Comparison of ENCODE assay signal across 26 cellular contexts in genomic region chrX:24037729-24038128, GRCh38.
"Had no signal": no experiment of that assay in that cellular context is flagged by ENCODE, and none has a peak within 500 bp of the region (broad histone marks: within the 10 kb centered on the region; RNA-seq: fewer than 3 reads in every experiment).

No MANE protein-coding gene starts in this region.

- DNase-seq: colonic mucosa; cortex of kidney; dermis blood vessel endothelial cell; dorsolateral prefrontal cortex; effector CD4-positive, alpha-beta T cell; effector CD8-positive, alpha-beta T cell; effector memory CD4-positive, alpha-beta T cell; effector memory CD8-positive, alpha-beta T cell; erythroblast; esophagus squamous epithelium; foreskin fibroblast; foreskin keratinocyte; foreskin melanocyte; gastrocnemius medialis; glutamatergic neuron; head of caudate nucleus; heart left ventricle; heart right ventricle had no signal

- H3K4me2 ChIP-seq: hepatocyte had no signal

- FAIRE-seq: colon, endometrium, frontal cortex had no signal

- H3K9me3 ChIP-seq: colonic mucosa, esophagus muscularis mucosa, esophagus squamous epithelium, gastrocnemius medialis, gastroesophageal sphincter, heart left ventricle, heart right ventricle had no signal

- H3K27me3 ChIP-seq: esophagus squamous epithelium, foreskin keratinocyte, gastroesophageal sphincter, hepatocyte had no signal

- H3K4me1 ChIP-seq: colonic mucosa, esophagus muscularis mucosa, esophagus squamous epithelium, foreskin keratinocyte, gastrocnemius medialis, gastroesophageal sphincter, heart left ventricle, heart right ventricle had no signal

- H3K27ac ChIP-seq: colonic mucosa, coronary artery, dorsolateral prefrontal cortex, epithelial cell of prostate, esophagus muscularis mucosa, esophagus squamous epithelium, foreskin keratinocyte, gastrocnemius medialis, gastroesophageal sphincter, heart left ventricle, heart right ventricle, hepatocyte had no signal

- H3K79me2 ChIP-seq: hepatocyte had no signal

- H3K4me3 ChIP-seq: colonic mucosa, coronary artery, dorsolateral prefrontal cortex, esophagus muscularis mucosa, esophagus squamous epithelium, gastrocnemius medialis, gastroesophageal sphincter, heart left ventricle, heart right ventricle, hepatocyte had no signal

- H2AFZ ChIP-seq: hepatocyte had no signal

- H3K36me3 ChIP-seq: colonic mucosa, esophagus muscularis mucosa, esophagus squamous epithelium, gastrocnemius medialis, gastroesophageal sphincter, heart left ventricle, heart right ventricle had no signal
